ENCODE assay signal across 16 cellular contexts in genomic region chr3:129366312-129366831, GRCh38.
"Had no signal": no experiment of that assay in that cellular context is flagged by ENCODE, and none has a peak within 500 bp of the region (broad histone marks: within the 10 kb centered on the region; RNA-seq: fewer than 3 reads in every experiment).

No MANE protein-coding gene starts in this region.

- H3K9me3 ChIP-seq: heart right ventricle, mucosa of descending colon, stomach, thoracic aorta had no signal

- H3K4me3 ChIP-seq: heart right ventricle, lung, mucosa of descending colon, stomach, thoracic aorta had no signal

- H3K27ac ChIP-seq: stomach, thoracic aorta had no signal

- H3K36me3 Mint-ChIP-seq: activated naive CD8-positive, alpha-beta T cell treated with anti-CD3 and anti-CD28 coated beads, Interleukin-2, amount 10 ng/mL, durations not matched to agents 7 days and 5 days; natural killer cell treated with Interleukin-12 subunit alpha and Interleukin-12 subunit beta and Interleukin-15 and Interleukin-18, amount 100 ng/mL, for 72 hours had no signal

- H3K4me3 Mint-ChIP-seq: activated naive CD8-positive, alpha-beta T cell treated with anti-CD3 and anti-CD28 coated beads, Interleukin-2, amount 10 ng/mL, durations not matched to agents 7 days and 5 days; dendritic cell treated with granulocyte-macrophage colony-stimulating factor and Interleukin-4, amounts not matched to agents 40 ng/mL and 50 ng/mL, for 4 days; natural killer cell treated with Interleukin-12 subunit alpha and Interleukin-12 subunit beta and Interleukin-15 and Interleukin-18, amount 100 ng/mL, for 72 hours had no signal

- H3K27me3 ChIP-seq: heart right ventricle had no signal

- H3K27ac Mint-ChIP-seq: activated naive CD8-positive, alpha-beta T cell treated with anti-CD3 and anti-CD28 coated beads, Interleukin-2, amount 10 ng/mL, durations not matched to agents 7 days and 5 days; dendritic cell treated with granulocyte-macrophage colony-stimulating factor and Interleukin-4, amounts not matched to agents 40 ng/mL and 50 ng/mL, for 4 days; natural killer cell treated with Interleukin-12 subunit alpha and Interleukin-12 subunit beta and Interleukin-15 and Interleukin-18, amount 100 ng/mL, for 72 hours; progenitor cell of endocrine pancreas had no signal

- H3K4me1 ChIP-seq: stomach had no signal

- H3K27me3 Mint-ChIP-seq: activated naive CD8-positive, alpha-beta T cell treated with anti-CD3 and anti-CD28 coated beads, Interleukin-2, amount 10 ng/mL, durations not matched to agents 7 days and 5 days; dendritic cell treated with granulocyte-macrophage colony-stimulating factor and Interleukin-4, amounts not matched to agents 40 ng/mL and 50 ng/mL, for 4 days; natural killer cell treated with Interleukin-12 subunit alpha and Interleukin-12 subunit beta and Interleukin-15 and Interleukin-18, amount 100 ng/mL, for 72 hours had no signal

- H3K36me3 ChIP-seq: heart right ventricle, stomach, thoracic aorta had no signal

- H3K9me3 Mint-ChIP-seq: activated naive CD8-positive, alpha-beta T cell treated with anti-CD3 and anti-CD28 coated beads, Interleukin-2, amount 10 ng/mL, durations not matched to agents 7 days and 5 days; natural killer cell treated with Interleukin-12 subunit alpha and Interleukin-12 subunit beta and Interleukin-15 and Interleukin-18, amount 100 ng/mL, for 72 hours had no signal

- DNase-seq: activated CD4-positive, alpha-beta T cell treated with anti-CD3 and anti-CD28 coated beads, Interleukin-2, amount 50 U/mL, for 1 hour; activated naive CD4-positive, alpha-beta T cell; activated naive CD8-positive, alpha-beta T cell treated with anti-CD3 and anti-CD28 coated beads, Interleukin-2, amount 10 ng/mL, durations not matched to agents 7 days and 5 days; anterior cingulate cortex; cerebellar nuclear complex; effector memory CD4-positive, alpha-beta T cell; heart right ventricle; mucosa of descending colon; occipital lobe; stomach had no signal

- ATAC-seq: activated CD4-positive, CD25-positive, alpha-beta regulatory T cell treated with anti-CD3 and anti-CD28 coated beads, Interleukin-2, amount 50 U/mL, for 24 hours; mucosa of descending colon; natural killer cell treated with Interleukin-12 subunit alpha and Interleukin-12 subunit beta and Interleukin-15 and Interleukin-18, amount 100 ng/mL, for 72 hours had no signal

- H3K4me1 Mint-ChIP-seq: activated naive CD8-positive, alpha-beta T cell treated with anti-CD3 and anti-CD28 coated beads, Interleukin-2, amount 10 ng/mL, durations not matched to agents 7 days and 5 days had no signal
